Comparison of ENCODE assay signal across 8 cellular contexts in genomic region chr10:72275351-72276012, GRCh38. TPM values are rescaled to one million over a fixed set of nuclear protein-coding genes. Genes with fewer than 3 reads are reported as not detected.
A peak's percentile ranks its signal among the peaks of the same experiment; 100 is the strongest.
DNase-seq lines count a peak whose midpoint lies in the region; ATAC-seq and TF ChIP-seq lines count a peak whose summit lies in the region.

No MANE protein-coding gene starts in this region.

- intact Hi-C loops in right lobe of liver (cut with DNase I) = no loop called here

- H3K27me3 ChIP-seq in right lobe of liver = no peaks in the 10 kb centered on the region
- no peaks in the 10 kb centered on the region for H3K27me3 ChIP-seq in thymus (ENCODE audit: control insufficient read depth, insufficient read depth)

- H3K27ac ChIP-seq in right lobe of liver = peak overlapping the region; percentile 94 to 99 (median 99)
- peak overlapping the region; percentile 99 for H3K27ac ChIP-seq in thymus (ENCODE audit: low read depth)

- H3K9me3 ChIP-seq in right lobe of liver = no peaks in the 10 kb centered on the region
- peaks cover 1% of the 10 kb centered on the region for H3K9me3 ChIP-seq in thymus (ENCODE audit: control insufficient read depth)

- in situ Hi-C loops in astrocyte of the cerebellum (cut with HindIII; ENCODE audit: low sequenced_read_pairs) = no loop called here

- WGBS in right lobe of liver (ENCODE audit: insufficient coverage, low coverage, low lambda C conversion rate, missing lambda C conversion rate) = 7% methylated on average over 10 of the region's 12 CpGs
- WGBS in thymus = 7% methylated on average over 12 of the region's 12 CpGs

- peak; percentile 78 for DNase-seq in DMS 273 (lab: John Stamatoyannopoulos, UW; ENCODE audit: unreplicated experiment)
- DNase-seq in NB4 (ENCODE audit: low read depth) = peak; percentile 15
- DNase-seq in astrocyte of the cerebellum (ENCODE audit: low read depth) = no peak
- DNase-seq in right lobe of liver = peak; percentile 46 to 69 (median 67)
- DNase-seq in SIG-M5 (lab: John Stamatoyannopoulos, UW) = no peak
- no peak for DNase-seq in GF-D8 (lab: John Stamatoyannopoulos, UW)

- H3K4me1 ChIP-seq in right lobe of liver (peaks cover 0 to 19% (median 4%) of the 10 kb centered on the region in 4 donors), thymus (ENCODE audit: control insufficient read depth, insufficient read depth, low read length) (peaks cover 30% of the 10 kb centered on the region)

- ATAC-seq in right lobe of liver (peak in 2 of 4 donors; percentile 1 to 6), GM21360 (IDR thresholded peaks at IDR 0.05; ENCODE audit: unreplicated experiment) (no peak)

- no peak for TF ChIP-seq POLR2A in NB4 (IDR thresholded peaks at IDR 0.05; ENCODE audit: extremely low read depth, insufficient read length)
- no peak for TF ChIP-seq POLR2A in right lobe of liver (IDR thresholded peaks at IDR 0.05)

- TF ChIP-seq CTCF in NB4 (IDR thresholded peaks at IDR 0.05; ENCODE audit: low read depth, low read length) = no peak
- TF ChIP-seq CTCF in astrocyte of the cerebellum (IDR thresholded peaks at IDR 0.05; ENCODE audit: low read depth, low read length, missing control alignments) = no peak
- no peak for TF ChIP-seq CTCF in right lobe of liver (IDR thresholded peaks at IDR 0.05)

- H3K36me3 ChIP-seq in right lobe of liver (peaks cover 0 to 8% (median 2%) of the 10 kb centered on the region in 4 donors), thymus (ENCODE audit: control insufficient read depth, insufficient read depth) (peaks cover 32% of the 10 kb centered on the region)

- peak overlapping the region; percentile 88 for H3K4me3 ChIP-seq in NB4 (ENCODE audit: low read depth, low read length)
- peak overlapping the region; percentile 97 for H3K4me3 ChIP-seq in astrocyte of the cerebellum (ENCODE audit: low read depth, low read length)
- H3K4me3 ChIP-seq in right lobe of liver = peak overlapping the region; percentile 81 to 93 (median 89)
- H3K4me3 ChIP-seq in thymus (ENCODE audit: low read length) = peak overlapping the region; percentile 94

RNA-seq across cellular contexts. Expression of gene DDIT4, which starts 1.8 kb away (rescaled TPM):
- total RNA-seq in right lobe of liver = 100 to 1,000 TPM in 4 of 6 experiments, 10 to 100 TPM in 2; 51.7 to 180 (median 143) TPM
- polyA plus RNA-seq in thymus = 628 TPM

RNA-seq across cellular contexts. Expression of gene ASCC1, which starts 59.4 kb away (rescaled TPM):
- 10 to 100 TPM; 12.0 to 26.5 (median 14.5) TPM for total RNA-seq in right lobe of liver
- 29.7 TPM for polyA plus RNA-seq in thymus

RNA-seq across cellular contexts. Expression of gene ANAPC16, which starts 59.7 kb away (rescaled TPM):
- 10 to 100 TPM; 38.6 to 79.2 (median 51.3) TPM for total RNA-seq in right lobe of liver
- polyA plus RNA-seq in thymus = 349 TPM

Comparison
In these comparisons a context has a peak if more than half of its experiments do, and no peak if none do; other contexts are left out.
1. DNase-seq: peak in DMS 273 (single experiment), NB4 (single experiment) and right lobe of liver (3 of 3); none in astrocyte of the cerebellum (single experiment), SIG-M5 (single experiment) and GF-D8 (single experiment).
2. Peak in every context shown above with its lines, with median percentiles within 50 percentile points of each other: H3K4me3 ChIP-seq.